Comparison of ENCODE assay signal across 2 cellular contexts in the genomic region with DNA sequence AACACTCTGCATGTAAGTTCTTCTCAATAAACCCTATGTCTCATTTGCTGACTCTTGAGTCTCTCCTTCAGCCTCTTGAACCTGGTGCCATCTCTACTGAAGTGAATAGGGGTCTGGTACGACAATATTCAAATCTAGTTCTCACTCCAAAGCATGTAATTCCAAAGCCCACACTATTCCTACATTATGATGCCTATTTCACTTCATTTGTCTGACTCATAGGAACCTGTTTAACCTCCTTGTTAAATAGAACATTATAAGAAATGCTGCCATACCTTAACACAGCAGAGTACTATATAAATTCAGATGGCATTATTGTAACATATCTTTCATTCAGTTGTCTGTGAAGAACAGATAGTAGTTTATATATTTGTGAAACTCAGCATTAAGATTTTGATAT.
TF ChIP-seq lines count a peak whose summit lies in the region.

No MANE protein-coding gene starts in this region.

TF ChIP-seq in WTC11, 78 proteins besides CTCF, POLR2A, EP300 and RAD21:
- TF ChIP-seq MXD4 (CRISPR knock-in tag; IDR thresholded peaks at IDR 0.05; ENCODE audit: borderline replicate concordance) (no peak), MYBL2 (CRISPR knock-in tag; IDR thresholded peaks at IDR 0.05) (no peak), ZBTB21 (CRISPR knock-in tag; IDR thresholded peaks at IDR 0.05; ENCODE audit: borderline replicate concordance) (no peak), ZNF423 (CRISPR knock-in tag; IDR thresholded peaks at IDR 0.05) (no peak), SMAD3 (CRISPR knock-in tag; IDR thresholded peaks at IDR 0.05; ENCODE audit: borderline replicate concordance) (no peak)
- TF ChIP-seq, protein P1, sequence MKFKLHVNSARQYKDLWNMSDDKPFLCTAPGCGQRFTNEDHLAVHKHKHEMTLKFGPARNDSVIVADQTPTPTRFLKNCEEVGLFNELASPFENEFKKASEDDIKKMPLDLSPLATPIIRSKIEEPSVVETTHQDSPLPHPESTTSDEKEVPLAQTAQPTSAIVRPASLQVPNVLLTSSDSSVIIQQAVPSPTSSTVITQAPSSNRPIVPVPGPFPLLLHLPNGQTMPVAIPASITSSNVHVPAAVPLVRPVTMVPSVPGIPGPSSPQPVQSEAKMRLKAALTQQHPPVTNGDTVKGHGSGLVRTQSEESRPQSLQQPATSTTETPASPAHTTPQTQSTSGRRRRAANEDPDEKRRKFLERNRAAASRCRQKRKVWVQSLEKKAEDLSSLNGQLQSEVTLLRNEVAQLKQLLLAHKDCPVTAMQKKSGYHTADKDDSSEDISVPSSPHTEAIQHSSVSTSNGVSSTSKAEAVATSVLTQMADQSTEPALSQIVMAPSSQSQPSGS (CRISPR knock-in tag; IDR thresholded peaks at IDR 0.05; ENCODE audit: borderline replicate concordance, low read depth), result no peak
- TF ChIP-seq, protein P2, sequence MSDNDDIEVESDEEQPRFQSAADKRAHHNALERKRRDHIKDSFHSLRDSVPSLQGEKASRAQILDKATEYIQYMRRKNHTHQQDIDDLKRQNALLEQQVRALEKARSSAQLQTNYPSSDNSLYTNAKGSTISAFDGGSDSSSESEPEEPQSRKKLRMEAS (CRISPR knock-in tag; IDR thresholded peaks at IDR 0.05), result no peak

TF ChIP-seq in GM12891, 5 proteins besides CTCF, POLR2A, EP300 and RAD21:
- TF ChIP-seq SPI1 (IDR thresholded peaks at IDR 0.05; ENCODE audit: low read depth, low read length), result no peak
- TF ChIP-seq TAF1 (IDR thresholded peaks at IDR 0.05; ENCODE audit: low read depth, low read length), result no peak
- TF ChIP-seq POU2F2 (IDR thresholded peaks at IDR 0.05; ENCODE audit: low read depth, low read length), result no peak
- TF ChIP-seq POLR2AphosphoS5 (IDR thresholded peaks at IDR 0.05; ENCODE audit: low read depth, low read length), result no peak
- no peak for TF ChIP-seq PAX5 (IDR thresholded peaks at IDR 0.05; ENCODE audit: insufficient read depth, low read length, severe bottlenecking)
